Comparison of ENCODE assay signal across 8 cellular contexts in the genomic region with DNA sequence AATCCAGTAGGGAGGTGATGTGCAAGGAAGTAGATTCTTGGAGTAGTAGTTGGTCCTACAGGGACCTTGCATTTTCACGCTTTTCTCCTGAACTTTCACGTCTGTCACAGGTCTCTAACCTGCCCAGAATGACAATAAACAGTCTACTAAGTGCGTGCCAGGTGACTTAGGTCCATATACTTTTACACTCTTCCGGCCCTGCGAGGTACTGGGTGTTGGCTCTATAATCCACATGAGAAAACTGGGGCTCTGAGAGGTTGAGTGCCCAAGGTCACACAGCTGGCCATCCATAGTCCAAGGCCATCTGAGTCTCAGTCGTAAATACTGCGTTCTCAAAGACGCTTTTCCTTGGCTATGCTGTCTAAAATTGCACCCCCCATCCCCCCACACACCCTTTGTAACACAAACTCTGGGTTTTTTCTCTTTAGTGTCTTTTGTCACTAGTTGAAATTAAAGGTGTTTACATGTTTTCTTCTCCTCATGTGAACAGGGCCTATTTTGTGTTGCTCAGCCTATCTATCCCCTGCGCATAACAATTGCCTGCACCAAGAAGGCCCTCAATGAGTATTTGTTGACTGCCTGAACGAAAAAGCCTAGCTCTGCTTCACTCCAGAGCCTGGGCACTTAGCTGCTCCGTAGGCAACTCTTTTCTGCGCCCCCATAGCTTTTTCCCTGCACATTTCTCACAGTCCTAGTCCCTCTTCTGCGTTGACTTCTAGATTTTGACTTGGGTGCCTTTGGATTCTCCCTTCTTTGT. TPM values are rescaled to one million over a fixed set of nuclear protein-coding genes. Genes with fewer than 3 reads are reported as not detected.
DNase-seq lines count a peak whose midpoint lies in the region; ATAC-seq, FAIRE-seq and TF ChIP-seq lines count a peak whose summit lies in the region.

No MANE protein-coding gene starts in this region.

- H3F3A ChIP-seq in OCI-LY1 (ENCODE audit: insufficient read depth, low read length), result no peaks in the 10 kb centered on the region

- no peak; a peak in 1 of 3 replicates for TF ChIP-seq POLR2A in H1 (IDR thresholded peaks at IDR 0.05; ENCODE audit: control extremely low read depth in 1 of 2, low read depth in 2 of 2, low read length in 2 of 2)

- peak overlapping the region; percentile 25 for H3K4ac ChIP-seq in H1 (replicated peaks; ENCODE audit: insufficient read length, low read depth, low read length)

- H3K27me3 ChIP-seq in OCI-LY1 (ENCODE audit: insufficient read depth, low read length) (no peaks in the 10 kb centered on the region), H1 (replicated peaks in 1 of 4; ENCODE audit: control insufficient read depth in 3 of 4, extremely low read depth in 1 of 4, insufficient read depth in 3 of 4, low read length in 3 of 4) (peaks cover 0 to 6% (median 2%) of the 10 kb centered on the region in 4 experiments; a peak in 2 of 7 replicates)

- TF ChIP-seq CTCF in OCI-LY1 (IDR thresholded peaks at IDR 0.05; ENCODE audit: low read length) (no peak), H1 (IDR thresholded peaks at IDR 0.05; ENCODE audit: control extremely low read depth in 1 of 3, insufficient read depth in 1 of 3, low read depth in 1 of 3, low read length in 3 of 3) (no peak), nephron progenitor cell (IDR thresholded peaks at IDR 0.05) (no peak)

- ATAC-seq in GM21360 (IDR thresholded peaks at IDR 0.05; ENCODE audit: unreplicated experiment), result peak; percentile 4
- no peak for ATAC-seq in sciatic nerve

- H3K36me3 ChIP-seq in OCI-LY1 (ENCODE audit: insufficient read depth, low read length), result peaks cover 38% of the 10 kb centered on the region
- peaks cover 2 to 14% (median 9%) of the 10 kb centered on the region in 4 experiments; a peak in 6 of 8 replicates for H3K36me3 ChIP-seq in H1 (ENCODE audit: control insufficient read depth in 2 of 4, insufficient read depth in 4 of 4, low read length in 3 of 4)

- H4K8ac ChIP-seq in H1 (ENCODE audit: extremely low read depth, insufficient read depth, low read length), result peak overlapping the region; percentile 94; the same call in 1 of the 2 replicates

- H2BK20ac ChIP-seq in H1 (ENCODE audit: low read length), result no peak overlapping the region

- H3K79me2 ChIP-seq in OCI-LY1 (ENCODE audit: insufficient read depth, low read length) (peaks cover 53% of the 10 kb centered on the region), H1 (ENCODE audit: control insufficient read depth in 1 of 2, insufficient read depth in 2 of 2, low read length in 2 of 2) (peaks cover 12 to 54% of the 10 kb centered on the region in 2 experiments)

- POLR2A ChIA-PET in H1 (lab: Charles Lee; ENCODE audit: partially characterized antibody), result interaction anchor here (0.9 to 1.6 kb wide), 5 partner anchors 10 to 36 kb away, joined by 3 to 7 read pairs (median 3); a partner anchor contains a TSS

- 32% methylated on average over 13 of the region's 13 CpGs; no CpG with 5 or more reads in 1 of the 2 experiments for WGBS in H1 (ENCODE audit: extremely low coverage in 1 of 2, insufficient coverage in 1 of 2, insufficient read length in 1 of 2, insufficient replicate concordance in 2 of 2, low coverage in 1 of 2, low lambda C conversion rate in 2 of 2, missing lambda C conversion rate in 1 of 2), 2 experiments

- intact Hi-C loops in sciatic nerve (cut with DNase I), result no loop called here

- H3K27ac ChIP-seq in OCI-LY1 (ENCODE audit: low read depth, low read length, poor library complexity, severe bottlenecking) (peak overlapping the region; percentile 67), H1 (ENCODE audit: low read depth, low read length) (0 out of 2 replicates have a peak overlapping the region, but pooled peaks have one; percentile 61)

- FAIRE-seq in H1 (lab: Jason Lieb, UNC), result no peak

- DNase-seq in ACHN, result peak; percentile 0
- DNase-seq in H1 (ENCODE audit: low read depth in 1 of 2, low spot score in 2 of 2), result no peak
- DNase-seq in nephron progenitor cell, result peak; percentile 10
- no peak for DNase-seq in NCI-H1048 (lab: John Stamatoyannopoulos, UW)
- no peak for DNase-seq in sciatic nerve (ENCODE audit: low spot score)
- DNase-seq in kidney tubule cell (ENCODE audit: low spot score), result no peak

- no peak overlapping the region for H3K23ac ChIP-seq in H1 (ENCODE audit: insufficient read length)

- CTCF ChIA-PET in H1 (lab: Charles Lee; ENCODE audit: partially characterized antibody), result interaction anchor here (0.6 to 1.7 kb wide), 4 partner anchors 13 to 612 kb away, joined by 3 to 7 read pairs (median 4); no protein-coding TSS in a partner anchor

- no peak overlapping the region for H2AK5ac ChIP-seq in H1 (ENCODE audit: low read depth, low read length)

- no peaks in the 10 kb centered on the region for H4K20me1 ChIP-seq in OCI-LY1 (ENCODE audit: insufficient read depth, low read length)
- H4K20me1 ChIP-seq in H1 (replicated peaks in 1 of 2; ENCODE audit: control insufficient read depth in 1 of 2, insufficient read depth in 2 of 2, low read length in 2 of 2), result peaks cover 15 to 22% of the 10 kb centered on the region in 2 experiments

- H3K27ac Mint-ChIP-seq in nephron progenitor cell, result peak overlapping the region; percentile 62

- H2BK12ac ChIP-seq in H1 (ENCODE audit: low read depth, low read length), result no peak overlapping the region; the same call in 1 of the 2 replicates

- TF ChIP-seq EP300 in H1 (IDR thresholded peaks at IDR 0.05; ENCODE audit: borderline replicate concordance in 1 of 2, low read depth in 2 of 2, low read length in 2 of 2), result no peak

- peak overlapping the region; percentile 34 for H3K56ac ChIP-seq in H1 (replicated peaks; ENCODE audit: insufficient read length, low read depth, low read length)

- H3K9me2 ChIP-seq in OCI-LY1 (ENCODE audit: low read depth, low read length), result no peaks in the 10 kb centered on the region

- peak overlapping the region; percentile 90 for H3K4me3 ChIP-seq in OCI-LY1 (ENCODE audit: low read depth, low read length, poor library complexity, severe bottlenecking)
- peak overlapping the region; percentile 74 to 98 (median 88) for H3K4me3 ChIP-seq in H1 (ENCODE audit: extremely low read depth in 1 of 4, insufficient read depth in 2 of 4, low read depth in 3 of 4, low read length in 4 of 4)

- in situ Hi-C loops in ACHN (cut with HindIII; ENCODE audit: low pct_ligation_motif_present, low pct_unique_long_range_greater_than_20kb, low sequenced_read_pairs), result no loop called here

- H3K36me3 Mint-ChIP-seq in nephron progenitor cell (ENCODE audit: low read depth), result peaks cover 46% of the 10 kb centered on the region

- peaks cover 12% of the 10 kb centered on the region for H3K23me2 ChIP-seq in H1 (ENCODE audit: low read depth, low read length)

- H3K27me3 Mint-ChIP-seq in nephron progenitor cell (ENCODE audit: low read depth, poor library complexity), result peaks cover 33% of the 10 kb centered on the region

- peak overlapping the region; percentile 78 for H3K18ac ChIP-seq in H1 (ENCODE audit: extremely low read depth, low read length)

- H3K4me1 Mint-ChIP-seq in nephron progenitor cell, result peaks cover 36% of the 10 kb centered on the region

- no peak overlapping the region for H4K5ac ChIP-seq in H1 (ENCODE audit: insufficient read length, low read depth, low read length)

- no peak for TF ChIP-seq RAD21 in H1 (IDR thresholded peaks at IDR 0.05 in 1 of 2, conservative IDR thresholded peaks at IDR 0.05 in 1 of 2; ENCODE audit: low read depth in 2 of 2, low read length in 2 of 2)

- H3K9me3 ChIP-seq in OCI-LY1 (ENCODE audit: low read length) (no peaks in the 10 kb centered on the region), H1 (ENCODE audit: insufficient read depth in 2 of 2, low read depth in 1 of 2, low read length in 1 of 2) (no peaks in the 10 kb centered on the region)

- H2BK15ac ChIP-seq in H1 (ENCODE audit: low read length), result 0 out of 2 replicates have a peak overlapping the region, but pooled peaks have one; percentile 6

- peaks cover 13% of the 10 kb centered on the region for H3K79me1 ChIP-seq in H1 (ENCODE audit: low read depth, low read length)

- H2BK5ac ChIP-seq in H1 (ENCODE audit: low read depth, low read length), result no peak overlapping the region

- H3K4me3 Mint-ChIP-seq in nephron progenitor cell, result peak overlapping the region; percentile 95

- no peak overlapping the region for H4K91ac ChIP-seq in H1 (replicated peaks; ENCODE audit: insufficient read length, low read length)

- H3K9ac ChIP-seq in OCI-LY1 (ENCODE audit: low read length) (peak overlapping the region; percentile 88), H1 (replicated peaks in 1 of 4; ENCODE audit: extremely low read depth in 1 of 4, low read depth in 3 of 4, low read length in 3 of 4) (peak overlapping the region in 3 of 4 experiments; percentile 71 to 78 (median 78); a peak in 6 of 7 replicates)

- no peak overlapping the region for H3K14ac ChIP-seq in H1 (ENCODE audit: insufficient read length)

- peak overlapping the region; percentile 77 for H3K4me2 ChIP-seq in OCI-LY1 (ENCODE audit: low read length)
- H3K4me2 ChIP-seq in H1 (ENCODE audit: insufficient read depth in 1 of 2, low read depth in 2 of 2, low read length in 2 of 2), result peak overlapping the region; percentile 78 to 99

- H3K4me1 ChIP-seq in OCI-LY1 (ENCODE audit: insufficient read depth, low read length, severe bottlenecking), result peaks cover 23% of the 10 kb centered on the region
- H3K4me1 ChIP-seq in H1 (replicated peaks in 1 of 4; ENCODE audit: control insufficient read depth in 3 of 4, insufficient read depth in 4 of 4, low read length in 3 of 4), result peaks cover 2 to 6% (median 4%) of the 10 kb centered on the region in 4 experiments; a peak in 6 of 7 replicates

- no peak overlapping the region for H2AFZ ChIP-seq in OCI-LY1 (ENCODE audit: low read length)
- H2AFZ ChIP-seq in H1 (ENCODE audit: low read length), result no peak overlapping the region

- H3K9me3 Mint-ChIP-seq in nephron progenitor cell, result peaks cover 29% of the 10 kb centered on the region

- no peak overlapping the region for H2BK120ac ChIP-seq in H1 (replicated peaks; ENCODE audit: low read depth, low read length)

RNA-seq across cellular contexts. Expression of a gene that starts 0.9 kb away (rescaled TPM):
- total RNA-seq in H1 (2021; fragmentation: NEBNext Ultra II Directional; extraction: Animal tissue kit (Norgen Biotek cat#: 25700)), result 94.1 and 97.6 TPM in 2 replicates
- polyA plus RNA-seq in H1 (2011; rRNA removed), result 54.5 and 72.7 TPM in 2 replicates
- polyA plus RNA-seq in H1 (2011; cell fraction: cytosol; rRNA removed), result 81.1 TPM
- polyA plus RNA-seq in H1 (2011; cell fraction: nucleus; rRNA removed), result 67.1 TPM
- polyA plus RNA-seq in H1 (2012, experiment 1 of 2), result 77.2 to 112 TPM (median 101 TPM) in 4 replicates
- 39.1 TPM for polyA plus RNA-seq in H1 (2012, experiment 2 of 2)
- polyA plus RNA-seq in H1 (2013, experiment 1 of 2), result 30.9 TPM
- polyA plus RNA-seq in H1 (2013, experiment 2 of 2), result 32.6 TPM
- 249 and 320 TPM in 2 replicates for polyA minus RNA-seq in H1 (2011; rRNA and poly(A)+ RNA removed)
- 55.5 TPM for polyA minus RNA-seq in H1 (2011; cell fraction: cytosol; rRNA and poly(A)+ RNA removed)
- 81.9 TPM for polyA minus RNA-seq in H1 (2011; cell fraction: nucleus; rRNA and poly(A)+ RNA removed)
- total RNA-seq in sciatic nerve, result 22.6 TPM

RNA-seq across cellular contexts. Expression of a gene that starts 35.3 kb away (rescaled TPM):
- total RNA-seq in H1 (2021; fragmentation: NEBNext Ultra II Directional; extraction: Animal tissue kit (Norgen Biotek cat#: 25700)), result 0.08 and 0.19 TPM in 2 replicates
- polyA plus RNA-seq in H1 (2011; rRNA removed), result 0.03 and 0.05 TPM in 2 replicates
- polyA plus RNA-seq in H1 (2011; cell fraction: cytosol; rRNA removed), result 0.06 TPM
- polyA plus RNA-seq in H1 (2011; cell fraction: nucleus; rRNA removed), result 0.10 TPM
- polyA plus RNA-seq in H1 (2012, experiment 1 of 2), result 0.05 to 0.09 TPM (median 0.07 TPM) in 4 replicates
- not detected for polyA plus RNA-seq in H1 (2012, experiment 2 of 2)
- polyA plus RNA-seq in H1 (2013, experiment 1 of 2), result 0.06 TPM
- polyA plus RNA-seq in H1 (2013, experiment 2 of 2), result 0.06 TPM
- polyA minus RNA-seq in H1 (2011; rRNA and poly(A)+ RNA removed), result 0.13 and 0.15 TPM in 2 replicates
- not detected for polyA minus RNA-seq in H1 (2011; cell fraction: cytosol; rRNA and poly(A)+ RNA removed)
- polyA minus RNA-seq in H1 (2011; cell fraction: nucleus; rRNA and poly(A)+ RNA removed), result 0.20 TPM
- total RNA-seq in sciatic nerve, result 0.89 TPM

Comparison
In these comparisons a context has a peak if more than half of its experiments do, and no peak if none do; other contexts are left out.
1. DNase-seq: peak in ACHN (single experiment) and nephron progenitor cell (single experiment); none in H1 (0 of 2), NCI-H1048 (single experiment), sciatic nerve (single experiment) and kidney tubule cell (single experiment).